In genomic region chr1:211654838-211655787, GRCh38 we compare ENCODE assay signal across 8 cellular contexts. TPM values are rescaled to one million over a fixed set of nuclear protein-coding genes. Genes with fewer than 3 reads are reported as not detected.
A peak's percentile ranks its signal among the peaks of the same experiment; 100 is the strongest.
DNase-seq lines count a peak whose midpoint lies in the region; ATAC-seq and TF ChIP-seq lines count a peak whose summit lies in the region.

No MANE protein-coding gene starts in this region.

- no peaks in the 10 kb centered on the region for H3K9me3 ChIP-seq in heart right ventricle

- peaks cover 0 to 9% (median 0%) of the 10 kb centered on the region in 9 donors for H3K4me1 ChIP-seq in heart right ventricle

- H3K36me3 ChIP-seq in heart right ventricle = no peaks in the 10 kb centered on the region

- peak overlapping the region in 1 of 10 donors; percentile 7 for H3K27ac ChIP-seq in heart right ventricle

- ATAC-seq in HG02642 (IDR thresholded peaks at IDR 0.05; ENCODE audit: poor library complexity, unreplicated experiment) (peak; percentile 75), heart right ventricle (peak; percentile 91 to 97 (median 95))

- intact Hi-C loops in heart right ventricle (cut with DNase I) = loop anchor here (1.0 to 10.0 kb wide), 13 partner anchors 76 to 333 kb away; partner anchors contain the start of genes SLC30A1 (in 4 of the 10) and TRAF5 (in 3 of the 10)

- peak; percentile 12 for DNase-seq in NCI-H1417 treated with DMSO at 0.1 percent for 48 hours (lab: John Stamatoyannopoulos, UW)
- peak; percentile 67 for DNase-seq in T follicular helper cell (ENCODE audit: low read depth)
- peak; percentile 61 for DNase-seq in activated naive CD8-positive, alpha-beta T cell treated with anti-CD3 and anti-CD28 coated beads, Interleukin-2, amount 50 U/mL, for 16 hours (ENCODE audit: low read depth, low spot score)
- DNase-seq in heart right ventricle = peak; percentile 87
- DNase-seq in retina = peak; percentile 90
- no peak for DNase-seq in 8988T

- TF ChIP-seq CTCF in GM12801 (IDR thresholded peaks at IDR 0.05; ENCODE audit: extremely low read depth, insufficient read length) (peak; percentile 65), heart right ventricle (IDR thresholded peaks at IDR 0.05) (peak; percentile 88 to 95 (median 94))

- peak overlapping the region in 4 of 10 donors; percentile 7 to 48 (median 18) for H3K4me3 ChIP-seq in heart right ventricle

- 42% methylated on average over 27 of the region's 27 CpGs for WGBS in heart right ventricle, 2 donors

- H3K27me3 ChIP-seq in heart right ventricle = no peaks in the 10 kb centered on the region

RNA-seq across cellular contexts. Expression of gene NEK2, which starts 20.3 kb away (rescaled TPM):
- total RNA-seq in heart right ventricle = 1 to 10 TPM in 2 of 10 donors, under 1 TPM in 3, not detected in 5; 0.12 to 2.1 (median 0.23) TPM
- polyA plus RNA-seq in heart right ventricle = under 1 TPM in 1 of 2 donors, not detected in 1; 0.04 TPM
